22 cellular contexts compared by ENCODE assay signal in the genomic region with DNA sequence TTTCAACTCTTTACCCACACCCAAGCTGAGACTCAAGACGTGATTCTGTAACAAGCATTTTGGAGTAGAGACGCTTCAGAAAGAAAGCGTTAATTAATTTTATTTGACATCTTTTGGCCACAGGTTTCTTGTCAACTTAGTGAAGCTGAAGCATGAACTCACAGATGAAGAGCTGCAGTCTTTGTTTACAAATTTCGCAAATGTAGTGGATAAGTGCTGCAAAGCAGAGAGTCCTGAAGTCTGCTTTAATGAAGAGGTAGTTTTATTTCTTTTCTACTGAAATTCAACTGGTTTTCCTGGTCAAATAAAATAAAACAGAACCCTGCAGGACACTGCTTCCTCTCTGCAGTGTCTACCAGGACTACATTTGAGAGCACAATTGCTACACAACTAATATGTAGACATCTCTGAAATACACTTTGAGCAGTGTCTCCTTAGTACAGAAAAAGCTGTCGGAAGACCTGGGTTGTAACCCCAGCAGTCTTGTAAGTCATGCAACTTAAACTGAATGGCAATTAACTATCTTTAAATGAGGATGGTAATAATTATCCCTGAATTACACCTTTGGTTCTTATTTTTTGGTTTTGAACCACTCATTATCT. TPM values are rescaled to one million over a fixed set of nuclear protein-coding genes. Genes with fewer than 3 reads are reported as not detected.
DNase-seq lines count a peak whose midpoint lies in the region; ATAC-seq, FAIRE-seq and TF ChIP-seq lines count a peak whose summit lies in the region.
"Had no signal": no experiment of that assay in that cellular context is flagged by ENCODE, and none has a peak within 500 bp of the region (broad histone marks: within the 10 kb centered on the region; RNA-seq: fewer than 3 reads in every experiment).

No MANE protein-coding gene starts in this region.

- no peak overlapping the region for H3K4me2 ChIP-seq in DND-41 (ENCODE audit: insufficient read depth, low read length)
- H3K4me2 ChIP-seq in K562 (ENCODE audit: insufficient read depth, low read length), result no peak overlapping the region
- H3K4me2 ChIP-seq in smooth muscle cell, result no peak overlapping the region
- H3K4me2 ChIP-seq: SK-N-SH had no signal

- H3K4me3 ChIP-seq in DND-41 (ENCODE audit: low read depth in 1 of 2, low read length in 2 of 2) (no peak overlapping the region), K562 (no peak overlapping the region), left lung (no peak overlapping the region), smooth muscle cell (no peak overlapping the region), psoas muscle (no peak overlapping the region)

- FAIRE-seq in K562 (lab: Jason Lieb, UNC), result peak; percentile 19
- FAIRE-seq: GM19239 had no signal

- BruUV-seq in K562 (replicated peaks; lab: Mats Ljungman, UMichigan), result no TSS peak

- H2AFZ ChIP-seq in DND-41 (ENCODE audit: low read depth, low read length), result 0 out of 2 replicates have a peak overlapping the region, but pooled peaks have one; percentile 2
- peak overlapping the region; percentile 47; the same call in 1 of the 2 replicates for H2AFZ ChIP-seq in K562 (ENCODE audit: low read depth, low read length)
- peak overlapping the region; percentile 42 for H2AFZ ChIP-seq in smooth muscle cell (ENCODE audit: low read depth)

- H3K9ac ChIP-seq in DND-41 (ENCODE audit: low read depth, low read length), result no peak overlapping the region
- no peak overlapping the region for H3K9ac ChIP-seq in K562 (ENCODE audit: insufficient read depth in 1 of 2, low read depth in 2 of 2, low read length in 2 of 2)
- H3K9ac ChIP-seq in smooth muscle cell (ENCODE audit: low read depth), result no peak overlapping the region
- H3K9ac ChIP-seq: SK-N-SH had no signal

- no peak for DNase-seq in DND-41
- DNase-seq in K562 (ENCODE audit: extremely low read depth in 1 of 4, low spot score in 3 of 4), result no peak
- DNase-seq in left lung, result no peak
- DNase-seq in smooth muscle cell (lab: John Stamatoyannopoulos, UW; ENCODE audit: unreplicated experiment), result no peak
- no peak for DNase-seq in NCI-H2171 (lab: John Stamatoyannopoulos, UW)
- DNase-seq in psoas muscle, result no peak
- DNase-seq: H7, HFFc6, MV-4-11, NCI-H1105 treated with DMSO at 0.1 percent for 48 hours, NCI-H2081, NCI-H2171 treated with DMSO at 0.1 percent for 48 hours, NCI-H446, SIG-M5, SK-N-SH had no signal

- no peak for TF ChIP-seq POLR2A in K562 (conservative IDR thresholded peaks at IDR 0.05)

- no peaks in the 10 kb centered on the region for H3F3A ChIP-seq in smooth muscle cell (ENCODE audit: low read depth)

- no peak for TF ChIP-seq CTCF in DND-41 (IDR thresholded peaks at IDR 0.05; ENCODE audit: borderline replicate concordance, extremely low read depth, low read length, poor library complexity, severe bottlenecking)
- TF ChIP-seq CTCF in K562 (IDR thresholded peaks at IDR 0.05 in 2 of 3, conservative IDR thresholded peaks at IDR 0.05 in 1 of 3; ENCODE audit: insufficient read depth in 2 of 3, low read depth in 1 of 3, low read length in 3 of 3), result no peak
- TF ChIP-seq CTCF in left lung (IDR thresholded peaks at IDR 0.05), result no peak
- no peak for TF ChIP-seq CTCF in smooth muscle cell (IDR thresholded peaks at IDR 0.05; ENCODE audit: borderline replicate concordance, insufficient read depth, poor library complexity, severe bottlenecking)
- TF ChIP-seq CTCF in psoas muscle (IDR thresholded peaks at IDR 0.05), result no peak

- H3K79me2 ChIP-seq in DND-41 (ENCODE audit: insufficient read depth, low read length), result no peaks in the 10 kb centered on the region
- no peaks in the 10 kb centered on the region for H3K79me2 ChIP-seq in K562 (ENCODE audit: control insufficient read depth, insufficient read depth, low read length)
- no peaks in the 10 kb centered on the region for H3K79me2 ChIP-seq in smooth muscle cell (ENCODE audit: low read depth)

- H3K9me1 ChIP-seq in K562 (ENCODE audit: control insufficient read depth, insufficient read depth, low read length), result no peaks in the 10 kb centered on the region

- intact Hi-C loops in K562 (cut with micrococcal nuclease) (no loop called here), left lung (cut with DNase I) (no loop called here), psoas muscle (cut with DNase I) (no loop called here)

- H3K9me3 ChIP-seq in DND-41 (ENCODE audit: insufficient read depth, low read length, severe bottlenecking), result no peaks in the 10 kb centered on the region
- no peaks in the 10 kb centered on the region for H3K9me3 ChIP-seq in K562 (replicated peaks; ENCODE audit: control insufficient read depth, insufficient read depth, low read depth, low read length)
- H3K9me3 ChIP-seq in left lung, result no peaks in the 10 kb centered on the region
- no peaks in the 10 kb centered on the region for H3K9me3 ChIP-seq in smooth muscle cell (replicated peaks; ENCODE audit: low read depth)
- H3K9me3 ChIP-seq in psoas muscle, result no peaks in the 10 kb centered on the region
- H3K9me3 ChIP-seq: SK-N-SH had no signal

- H3K27me3 ChIP-seq in DND-41 (ENCODE audit: insufficient read depth, low read length, poor library complexity), result no peaks in the 10 kb centered on the region
- no peaks in the 10 kb centered on the region for H3K27me3 ChIP-seq in K562 (ENCODE audit: control insufficient read depth in 2 of 2, insufficient read depth in 2 of 2, low read length in 2 of 2)
- no peaks in the 10 kb centered on the region for H3K27me3 ChIP-seq in left lung
- no peaks in the 10 kb centered on the region for H3K27me3 ChIP-seq in smooth muscle cell (ENCODE audit: low read depth)
- H3K27me3 ChIP-seq in psoas muscle (ENCODE audit: insufficient read depth in 3 of 3, low read length in 2 of 3), result no peaks in the 10 kb centered on the region

- H3K27ac ChIP-seq in DND-41 (ENCODE audit: low read length) (no peak overlapping the region), K562 (ENCODE audit: extremely low read depth, low read depth, low read length) (no peak overlapping the region), left lung (no peak overlapping the region), smooth muscle cell (ENCODE audit: low read depth) (no peak overlapping the region), psoas muscle (no peak overlapping the region)
- H3K27ac ChIP-seq: C4-2B, HL-60 had no signal

- no peak for TF ChIP-seq RAD21 in K562 (CRISPR knock-in tag; conservative IDR thresholded peaks at IDR 0.05 in 1 of 2, IDR thresholded peaks at IDR 0.05 in 1 of 2)

- H4K20me1 ChIP-seq in DND-41 (ENCODE audit: insufficient read depth, low read length) (no peaks in the 10 kb centered on the region), K562 (replicated peaks; ENCODE audit: control insufficient read depth, insufficient read depth, low read length) (no peaks in the 10 kb centered on the region), smooth muscle cell (ENCODE audit: low read depth) (no peaks in the 10 kb centered on the region)

- in situ Hi-C loops in K562 (cut with MboI), result no loop called here

- no peaks in the 10 kb centered on the region for H3K36me3 ChIP-seq in DND-41 (ENCODE audit: insufficient read depth, low read length)
- H3K36me3 ChIP-seq in K562 (ENCODE audit: control insufficient read depth, insufficient read depth, low read length), result no peaks in the 10 kb centered on the region
- no peaks in the 10 kb centered on the region for H3K36me3 ChIP-seq in left lung
- H3K36me3 ChIP-seq in smooth muscle cell (ENCODE audit: low read depth), result no peaks in the 10 kb centered on the region
- no peaks in the 10 kb centered on the region for H3K36me3 ChIP-seq in psoas muscle (ENCODE audit: insufficient read depth in 1 of 2, low read depth in 1 of 2)

- POLR2A ChIA-PET in K562 (lab: Yijun Ruan, JAX), result interaction anchor here (1.6 kb wide), 1 partner anchor 12 kb away, joined by 4 read pairs; no protein-coding TSS in a partner anchor

- no peak for TF ChIP-seq EP300 in K562 (IDR thresholded peaks at IDR 0.05; ENCODE audit: low read length)

- H3K4me1 ChIP-seq in DND-41 (ENCODE audit: insufficient read depth, low read length), result peaks cover 6% of the 10 kb centered on the region; the same call in 1 of the 2 replicates
- no peaks in the 10 kb centered on the region for H3K4me1 ChIP-seq in K562 (replicated peaks in 1 of 2; ENCODE audit: control insufficient read depth in 2 of 2, insufficient read depth in 2 of 2, low read length in 2 of 2)
- no peaks in the 10 kb centered on the region for H3K4me1 ChIP-seq in left lung
- no peaks in the 10 kb centered on the region for H3K4me1 ChIP-seq in smooth muscle cell (ENCODE audit: low read depth)
- H3K4me1 ChIP-seq in psoas muscle, result no peaks in the 10 kb centered on the region

- CTCF ChIA-PET in K562 (lab: Yijun Ruan, JAX; ENCODE audit: low intra/inter-chr PET ratio), result interaction anchor here (0.6 kb wide), 1 partner anchor 1685 kb away, joined by 4 read pairs; no protein-coding TSS in a partner anchor

- ATAC-seq in DND-41 (ENCODE audit: insufficient read depth, low read depth) (no peak), K562 (no peak), left lung (peak; percentile 82), HG03097 (IDR thresholded peaks at IDR 0.05; ENCODE audit: low FRiP score, unreplicated experiment) (no peak), psoas muscle (no peak)
- ATAC-seq: Panc1 had no signal

- 46% methylated on average over 5 of the region's 5 CpGs for WGBS in K562 (ENCODE audit: insufficient coverage, low coverage, missing lambda C conversion rate)
- WGBS in smooth muscle cell (ENCODE audit: low lambda C conversion rate), result 78% methylated on average over 5 of the region's 5 CpGs
- WGBS in psoas muscle, 3 donors, result 81 to 87% (median 82%) methylated on average over 5 of the region's 5 CpGs

RNA-seq across cellular contexts. Expression of gene AFM, which starts 20.2 kb away (rescaled TPM):
- not detected in 2 replicates for total RNA-seq in K562 (2011; cell fraction: chromatin; rRNA removed; ENCODE audit: low replicate concordance)
- not detected in 2 replicates for total RNA-seq in K562 (2011; cell fraction: nucleolus; rRNA removed)
- total RNA-seq in K562 (2011; cell fraction: nucleoplasm; rRNA removed), result not detected in 2 replicates
- total RNA-seq in K562 (2014; rRNA removed) (not detected in 2 replicates), K562 (2014; rRNA removed; fragmentation: Illumina TruSeq; extraction: Trizol) (0.06 TPM in 1 of 2 replicates, not detected in the other), K562 (2015; rRNA removed; fragmentation: Illumina TruSeq; extraction: Trizol) (not detected in 2 replicates), K562 (2021) (0.07 TPM in 1 of 2 replicates, not detected in the other), left lung (not detected), smooth muscle cell (not detected in 2 replicates), psoas muscle (not detected)
- polyA plus RNA-seq in K562 (2011; rRNA removed) (not detected in 2 replicates), K562 (2014; fragmentation: Illumina TruSeq; extraction: Trizol) (not detected in 2 replicates), K562 (2014; fragmentation: Nextera tagmentation; extraction: Ambion mirVana) (under 1 TPM; 0.10 to 0.15 TPM), K562 (2014; rRNA removed) (0.13 TPM in 1 of 2 replicates, not detected in the other), smooth muscle cell (not detected in 2 replicates), psoas muscle (not detected)
- polyA plus RNA-seq in K562 (2011; cell fraction: cytosol; rRNA removed), result not detected in 2 replicates
- not detected in 2 replicates for polyA plus RNA-seq in K562 (2011; cell fraction: nucleus; rRNA removed)
- polyA plus RNA-seq in K562 (2012), result 0.06 and 0.10 TPM in 2 replicates
- 0.11 TPM in 1 of 2 replicates, not detected in the other for polyA minus RNA-seq in K562 (2011; rRNA and poly(A)+ RNA removed)
- not detected in 2 replicates for polyA minus RNA-seq in K562 (2011; cell fraction: cytosol; rRNA and poly(A)+ RNA removed)
- polyA minus RNA-seq in K562 (2011; cell fraction: nucleus; rRNA and poly(A)+ RNA removed), result not detected in 2 replicates
- total RNA-seq: A172, H7, HFFc6, HT-29 had no signal
- polyA plus RNA-seq: SK-N-SH had no signal
